In the genomic region with DNA sequence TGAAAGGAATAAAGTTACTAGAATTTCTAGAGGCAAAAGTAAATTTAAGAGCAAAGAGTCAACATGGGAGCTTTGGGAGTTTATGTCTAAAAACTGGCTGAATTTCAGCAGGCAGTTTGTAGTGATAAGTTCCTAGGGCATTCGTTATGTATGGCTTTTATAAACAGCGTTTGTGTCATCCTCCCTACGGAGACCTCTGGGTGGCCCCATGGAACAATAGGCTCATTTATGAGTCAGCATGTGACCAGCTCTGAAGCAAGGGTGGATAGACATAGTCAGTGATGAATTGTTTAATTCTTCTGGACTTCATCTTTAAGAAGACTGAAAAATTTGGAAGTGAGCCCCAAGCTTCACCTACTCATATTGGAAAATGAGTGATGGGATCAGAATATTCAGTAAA, we compare ENCODE assay signal across 10 cellular contexts. TPM values are rescaled to one million over a fixed set of nuclear protein-coding genes. Genes with fewer than 3 reads are reported as not detected.
A peak's percentile ranks its signal among the peaks of the same experiment; 100 is the strongest.
DNase-seq lines count a peak whose midpoint lies in the region; ATAC-seq and TF ChIP-seq lines count a peak whose summit lies in the region.
"Had no signal": no experiment of that assay in that cellular context is flagged by ENCODE, and none has a peak within 500 bp of the region (broad histone marks: within the 10 kb centered on the region; RNA-seq: fewer than 3 reads in every experiment).

No MANE protein-coding gene starts in this region.

- H3K36me3 ChIP-seq in HCT116 (ENCODE audit: control insufficient read depth in 1 of 2, insufficient read depth in 2 of 2, low read length in 2 of 2) = no peaks in the 10 kb centered on the region
- H3K36me3 ChIP-seq: tibial artery, WERI-Rb-1 had no signal

- H3K9me3 ChIP-seq in HCT116 (ENCODE audit: control insufficient read depth in 1 of 2, insufficient read depth in 1 of 2, low read depth in 1 of 2, low read length in 2 of 2) = no peaks in the 10 kb centered on the region
- H3K9me3 ChIP-seq: tibial artery had no signal

- H3K79me2 ChIP-seq in HCT116 (ENCODE audit: insufficient read depth, low read length) = no peaks in the 10 kb centered on the region

- no peaks in the 10 kb centered on the region for H3K9me3 Mint-ChIP-seq in effector memory CD8-positive, alpha-beta T cell

- H3K4me2 ChIP-seq in HCT116 (ENCODE audit: low read length) = peak overlapping the region; percentile 50

- TF ChIP-seq POLR2A in HCT116 (IDR thresholded peaks at IDR 0.05; ENCODE audit: borderline replicate concordance, extremely low read depth, insufficient read depth, insufficient read length) = no peak

- H3K27me3 ChIP-seq in HCT116 (ENCODE audit: insufficient read depth, low read length) = no peaks in the 10 kb centered on the region
- H3K27me3 ChIP-seq: tibial artery had no signal

- RAD21 ChIA-PET in HCT116 (lab: Charles Lee; ENCODE audit: low non-redundant PET in 1 of 2, low total read pairs in 2 of 2, uncharacterized antibody in 2 of 2, unreplicated experiment in 2 of 2) = interaction anchor here in 1 of 2 experiments (1.0 kb wide), 1 partner anchor 30 kb away, joined by 3 read pairs; no protein-coding TSS in a partner anchor

- H3K27me3 Mint-ChIP-seq in effector memory CD8-positive, alpha-beta T cell = no peaks in the 10 kb centered on the region

- no peak overlapping the region for H3K4me3 Mint-ChIP-seq in effector memory CD8-positive, alpha-beta T cell

- H3K4me1 Mint-ChIP-seq in effector memory CD8-positive, alpha-beta T cell (ENCODE audit: low read depth in 2 of 2) = no peaks in the 10 kb centered on the region

- no peak overlapping the region for H3K27ac Mint-ChIP-seq in effector memory CD8-positive, alpha-beta T cell

- no peak for TF ChIP-seq CTCF in HCT116 (IDR thresholded peaks at IDR 0.05 in 2 of 3, conservative IDR thresholded peaks at IDR 0.05 in 1 of 3; ENCODE audit: borderline replicate concordance in 1 of 3, insufficient read depth in 1 of 3, low read depth in 2 of 3, low read length in 2 of 3)

- peak overlapping the region in 1 of 2 experiments; percentile 14; a peak in 1 of 4 replicates for H3K4me3 ChIP-seq in HCT116 (replicated peaks in 1 of 2; ENCODE audit: low read depth in 1 of 2, low read length in 2 of 2)
- H3K4me3 ChIP-seq: tibial artery had no signal

- no peaks in the 10 kb centered on the region for H3K36me3 Mint-ChIP-seq in effector memory CD8-positive, alpha-beta T cell (ENCODE audit: insufficient read depth)

- DNase-seq in HCT116 (ENCODE audit: low read depth, low spot score) (peak; percentile 83), RKO (ENCODE audit: low spot score) (peak; percentile 73), putamen (ENCODE audit: low spot score) (peak; percentile 87)
- DNase-seq in effector memory CD8-positive, alpha-beta T cell = no peak
- DNase-seq: effector CD4-positive, alpha-beta T cell; tibial artery; WERI-Rb-1 had no signal

- CTCF ChIA-PET in HCT116 (lab: Charles Lee) = interaction anchor here (1.4 kb wide), 1 partner anchor 30 kb away, joined by 3 read pairs; no protein-coding TSS in a partner anchor

- H3K27ac ChIP-seq in HCT116 (ENCODE audit: low read depth, low read length) = no peak overlapping the region
- H3K27ac ChIP-seq: tibial artery, WERI-Rb-1 had no signal

- intact Hi-C loops in HCT116 (cut with micrococcal nuclease) = no loop called here

- no TSS peak for BruUV-seq in HCT116 (replicated peaks; lab: Mats Ljungman, UMichigan)

- no peaks in the 10 kb centered on the region for H4K20me1 ChIP-seq in HCT116 (ENCODE audit: insufficient read depth)

- peaks cover 4 to 24% of the 10 kb centered on the region in 2 experiments; a peak in 3 of 4 replicates for H3K4me1 ChIP-seq in HCT116 (ENCODE audit: control insufficient read depth in 1 of 2, insufficient read depth in 2 of 2, low read length in 2 of 2)
- H3K4me1 ChIP-seq: tibial artery had no signal

- ATAC-seq in HCT116 (peak; percentile 98), esophagus mucosa (peak; percentile 87), GM21423 (IDR thresholded peaks at IDR 0.05; ENCODE audit: unreplicated experiment) (no peak), GM21367 (IDR thresholded peaks at IDR 0.05; ENCODE audit: unreplicated experiment) (no peak)
- ATAC-seq in effector memory CD8-positive, alpha-beta T cell (replicated peaks) = no peak

- H2AFZ ChIP-seq in HCT116 (ENCODE audit: low read depth, low read length, poor library complexity, severe bottlenecking) = peak overlapping the region; percentile 87

- TF ChIP-seq RAD21 in HCT116 (IDR thresholded peaks at IDR 0.05; ENCODE audit: low read depth) = no peak

- no peaks in the 10 kb centered on the region for H3K9me2 ChIP-seq in HCT116 (ENCODE audit: insufficient read depth)

- POLR2A ChIA-PET in HCT116 (lab: Charles Lee) = interaction anchor here (1.6 kb wide), 1 partner anchor 36 kb away, joined by 6 read pairs; no protein-coding TSS in a partner anchor

- no peak overlapping the region for H3K9ac ChIP-seq in HCT116 (ENCODE audit: low read length)

TF ChIP-seq in HCT116, 20 proteins besides CTCF, POLR2A, EP300 and RAD21:
- TF ChIP-seq ZBTB33 (IDR thresholded peaks at IDR 0.05; ENCODE audit: extremely low read depth, insufficient replicate concordance, low read length) = no peak
- peak; percentile 37; the same call in 1 of the 2 replicates for TF ChIP-seq SP1 (IDR thresholded peaks at IDR 0.05; ENCODE audit: low read depth)
- peak; percentile 61 for TF ChIP-seq FOSL1 (IDR thresholded peaks at IDR 0.05; ENCODE audit: low read depth)
- peak; percentile 47; the same call in 1 of the 2 replicates for TF ChIP-seq CEBPB (IDR thresholded peaks at IDR 0.05; ENCODE audit: low read depth)
- TF ChIP-seq MAX (IDR thresholded peaks at IDR 0.05) = no peak; the same call in 1 of the 2 replicates
- TF ChIP-seq JUND (IDR thresholded peaks at IDR 0.05) = peak; percentile 61
- peak; percentile 46; the same call in 1 of the 2 replicates for TF ChIP-seq CBX3 (IDR thresholded peaks at IDR 0.05; ENCODE audit: low read depth)
TF ChIP-seq in HCT116: peak in this region for 5.

RNA-seq across cellular contexts. Expression of gene SVIP, which starts 37.1 kb away (rescaled TPM):
- total RNA-seq in HCT116 (2021; ENCODE audit: unreplicated experiment) = 18.6 TPM
- polyA plus RNA-seq in HCT116 (2012) = 1.5 and 2.9 TPM in 2 replicates
- 14.7 TPM for total RNA-seq in esophagus mucosa

Comparison
In these comparisons a context has a peak if more than half of its experiments do, and no peak if none do; other contexts are left out.
1. ATAC-seq: peak in HCT116 (single experiment) and esophagus mucosa (single experiment); none in GM21423 (single experiment), GM21367 (single experiment) and effector memory CD8-positive, alpha-beta T cell (single experiment).
2. DNase-seq: peak in HCT116 (single experiment), RKO (single experiment) and putamen (single experiment); none in effector memory CD8-positive, alpha-beta T cell (0 of 3).